14 cellular contexts compared by ENCODE assay signal in the genomic region with DNA sequence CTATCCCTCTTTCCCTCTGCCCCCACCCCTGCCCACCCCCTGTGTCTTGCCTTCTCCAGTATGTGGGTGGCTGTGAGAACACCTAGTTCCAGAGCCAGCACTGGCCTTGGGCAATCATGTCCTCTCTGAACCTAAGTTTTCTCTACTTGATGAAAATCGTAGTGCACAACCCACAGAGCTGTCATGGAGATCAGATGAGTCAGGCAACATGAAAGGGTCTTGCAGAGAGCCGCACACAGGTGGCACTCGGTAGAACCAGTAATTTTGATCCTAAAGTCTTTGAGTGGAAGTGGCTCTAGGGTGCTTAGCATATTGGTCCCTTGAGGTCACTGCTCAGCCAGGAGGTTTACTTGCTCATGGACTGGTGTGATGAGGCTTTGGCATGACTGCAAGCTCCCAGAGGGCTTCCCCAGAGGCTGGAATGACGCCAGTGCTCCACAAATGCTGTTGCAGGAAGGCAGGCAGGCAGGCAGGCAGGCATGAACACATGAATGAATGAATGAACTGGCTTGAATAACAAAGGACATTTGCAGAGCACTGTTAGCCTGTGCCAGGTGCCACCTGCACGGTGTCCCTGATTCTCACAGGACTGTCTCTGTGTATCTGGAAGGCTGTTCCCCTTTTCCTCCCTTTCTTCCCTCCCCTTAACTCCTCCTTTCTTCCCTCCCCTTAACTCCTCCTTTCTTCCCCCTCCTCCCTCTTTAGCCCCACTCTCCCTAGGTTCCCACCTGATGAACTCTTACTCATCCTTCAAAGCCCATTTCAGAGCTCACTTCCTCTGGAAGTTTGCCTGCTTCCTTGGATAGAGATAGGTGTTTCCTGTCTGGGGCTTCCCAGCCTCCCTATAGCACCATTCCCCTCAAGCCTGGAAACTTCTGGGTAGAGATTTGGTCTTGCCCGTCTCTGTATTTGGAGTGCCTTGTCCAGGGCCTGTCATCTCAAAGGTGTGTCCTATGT.
"Had no signal": no experiment of that assay in that cellular context is flagged by ENCODE, and none has a peak within 500 bp of the region (broad histone marks: within the 10 kb centered on the region; RNA-seq: fewer than 3 reads in every experiment).

No MANE protein-coding gene starts in this region.

- H3K36me3 ChIP-seq: heart left ventricle, ovary had no signal

- H3K9me3 ChIP-seq: ovary had no signal

- ATAC-seq: heart left ventricle; left colon; left ventricle myocardium superior; naive thymus-derived CD4-positive, alpha-beta T cell; right cardiac atrium had no signal

- H3K27me3 ChIP-seq: heart left ventricle, ovary had no signal

- H3K4me1 ChIP-seq: heart left ventricle had no signal

- H3K27ac ChIP-seq: heart left ventricle, ovary had no signal

- DNase-seq: effector CD4-positive, alpha-beta T cell; endodermal cell; heart left ventricle; hippocampal formation; left colon; left ventricle myocardium superior; mesenchymal stem cell; naive thymus-derived CD4-positive, alpha-beta T cell; right cardiac atrium; small intestine; stimulated activated CD4-positive, alpha-beta T cell treated with anti-CD3 and anti-CD28 coated beads, Interleukin-2, amount 100 ng/mL, for 48 hours; stimulated activated naive CD4-positive, alpha-beta T cell treated with Interleukin-2 at 50 U/mL for 16 hours had no signal

- H3K4me3 ChIP-seq: heart left ventricle, lung, ovary had no signal
